In genomic region chr16:28200661-28201060, GRCh38 we compare ENCODE assay signal across 21 cellular contexts. TPM values are rescaled to one million over a fixed set of nuclear protein-coding genes. Genes with fewer than 3 reads are reported as not detected.
DNase-seq lines count a peak whose midpoint lies in the region; ATAC-seq lines count a peak whose summit lies in the region.
"Had no signal": no experiment of that assay in that cellular context is flagged by ENCODE, and none has a peak within 500 bp of the region (broad histone marks: within the 10 kb centered on the region; RNA-seq: fewer than 3 reads in every experiment).

No MANE protein-coding gene starts in this region.

- H3K4me3 Mint-ChIP-seq in T-helper 2 cell treated with Interferon-gamma antibody and Interleukin-4, amounts not matched to agents 5 μg/mL and 100 μg/mL, for 36 hours = no peak overlapping the region
- H3K4me3 Mint-ChIP-seq in CD8-positive, alpha-beta memory T cell = no peak overlapping the region
- no peak overlapping the region for H3K4me3 Mint-ChIP-seq in activated T-helper 2 cell treated with anti-CD3 and anti-CD28 coated beads, Interferon-gamma antibody, Interleukin-2, Interleukin-4, amounts not matched to agents 10 μg/mL and 5 μg/mL and 100 μg/mL, durations not matched to agents 14 hours and 24 hours and 36 hours (ENCODE audit: low read depth)
- peak overlapping the region; percentile 6 to 85 (median 53) for H3K4me3 Mint-ChIP-seq in naive thymus-derived CD8-positive, alpha-beta T cell
- H3K4me3 Mint-ChIP-seq: central memory CD8-positive, alpha-beta T cell had no signal

- H3K27me3 ChIP-seq in CD8-positive, alpha-beta memory T cell (ENCODE audit: insufficient read depth, low read length, poor library complexity, severe bottlenecking) = no peaks in the 10 kb centered on the region
- H3K27me3 ChIP-seq: BLaER1, heart left ventricle had no signal

- no peak overlapping the region for H3K27ac ChIP-seq in CD8-positive, alpha-beta memory T cell (ENCODE audit: low read depth, low read length)
- H3K27ac ChIP-seq: BLaER1, heart left ventricle, KMS-11, prostate gland had no signal

- no peaks in the 10 kb centered on the region for H3K9me3 Mint-ChIP-seq in T-helper 2 cell treated with Interferon-gamma antibody and Interleukin-4, amounts not matched to agents 5 μg/mL and 100 μg/mL, for 36 hours
- H3K9me3 Mint-ChIP-seq in CD8-positive, alpha-beta memory T cell = no peaks in the 10 kb centered on the region
- no peaks in the 10 kb centered on the region for H3K9me3 Mint-ChIP-seq in activated T-helper 2 cell treated with anti-CD3 and anti-CD28 coated beads, Interferon-gamma antibody, Interleukin-2, Interleukin-4, amounts not matched to agents 10 μg/mL and 5 μg/mL and 100 μg/mL, durations not matched to agents 14 hours and 24 hours and 36 hours
- no peaks in the 10 kb centered on the region for H3K9me3 Mint-ChIP-seq in naive thymus-derived CD8-positive, alpha-beta T cell
- H3K9me3 Mint-ChIP-seq: central memory CD8-positive, alpha-beta T cell had no signal

- intact Hi-C loops in activated T-helper 2 cell treated with anti-CD3 and anti-CD28 coated beads, Interferon-gamma antibody, Interleukin-2, Interleukin-4, amounts not matched to agents 10 μg/mL and 5 μg/mL and 100 μg/mL, durations not matched to agents 14 hours and 24 hours and 36 hours (cut with micrococcal nuclease) = no loop called here
- intact Hi-C loops in left ventricle myocardium superior (cut with micrococcal nuclease) = no loop called here

- no peak overlapping the region for H3K4me3 ChIP-seq in CD8-positive, alpha-beta memory T cell (ENCODE audit: low read length)
- H3K4me3 ChIP-seq: BLaER1, heart left ventricle, lung, prostate gland had no signal

- H3K27ac Mint-ChIP-seq in T-helper 2 cell treated with Interferon-gamma antibody and Interleukin-4, amounts not matched to agents 5 μg/mL and 100 μg/mL, for 36 hours = peak overlapping the region; percentile 33
- H3K27ac Mint-ChIP-seq in CD8-positive, alpha-beta memory T cell = peak overlapping the region; percentile 8 to 94 (median 49)
- peak overlapping the region; percentile 26 for H3K27ac Mint-ChIP-seq in activated T-helper 2 cell treated with anti-CD3 and anti-CD28 coated beads, Interferon-gamma antibody, Interleukin-2, Interleukin-4, amounts not matched to agents 10 μg/mL and 5 μg/mL and 100 μg/mL, durations not matched to agents 14 hours and 24 hours and 36 hours
- peak overlapping the region in 8 of 10 donors; percentile 46 to 93 (median 84) for H3K27ac Mint-ChIP-seq in naive thymus-derived CD8-positive, alpha-beta T cell

- H3K36me3 Mint-ChIP-seq in T-helper 2 cell treated with Interferon-gamma antibody and Interleukin-4, amounts not matched to agents 5 μg/mL and 100 μg/mL, for 36 hours (ENCODE audit: low read depth) = peaks cover 37% of the 10 kb centered on the region
- peaks cover 6 to 36% (median 15%) of the 10 kb centered on the region in 3 donors for H3K36me3 Mint-ChIP-seq in CD8-positive, alpha-beta memory T cell
- peaks cover 41% of the 10 kb centered on the region for H3K36me3 Mint-ChIP-seq in activated T-helper 2 cell treated with anti-CD3 and anti-CD28 coated beads, Interferon-gamma antibody, Interleukin-2, Interleukin-4, amounts not matched to agents 10 μg/mL and 5 μg/mL and 100 μg/mL, durations not matched to agents 14 hours and 24 hours and 36 hours (ENCODE audit: low read depth)
- peaks cover 9 to 18% (median 14%) of the 10 kb centered on the region in 3 donors for H3K36me3 Mint-ChIP-seq in naive thymus-derived CD8-positive, alpha-beta T cell

- no peaks in the 10 kb centered on the region for H3K9me3 ChIP-seq in CD8-positive, alpha-beta memory T cell (ENCODE audit: low read length)
- H3K9me3 ChIP-seq: BLaER1, heart left ventricle, prostate gland had no signal

- ATAC-seq in naive thymus-derived CD8-positive, alpha-beta T cell = peak; percentile 12 to 14
- no peak for ATAC-seq in left ventricle myocardium superior
- ATAC-seq: heart left ventricle had no signal

- peaks cover 66% of the 10 kb centered on the region for H3K4me1 ChIP-seq in CD8-positive, alpha-beta memory T cell (ENCODE audit: insufficient read depth, low read length)
- H3K4me1 ChIP-seq: prostate gland had no signal

- CTCF ChIA-PET in CD8-positive, alpha-beta memory T cell (lab: Charles Lee) = interaction anchor here (2.0 kb wide), 1 partner anchor 17 kb away, joined by 6 read pairs; no protein-coding TSS in a partner anchor

- peaks cover 35% of the 10 kb centered on the region for H3K4me1 Mint-ChIP-seq in T-helper 2 cell treated with Interferon-gamma antibody and Interleukin-4, amounts not matched to agents 5 μg/mL and 100 μg/mL, for 36 hours (ENCODE audit: low read depth)
- peaks cover 29 to 48% (median 37%) of the 10 kb centered on the region in 3 donors for H3K4me1 Mint-ChIP-seq in CD8-positive, alpha-beta memory T cell
- peaks cover 35% of the 10 kb centered on the region for H3K4me1 Mint-ChIP-seq in activated T-helper 2 cell treated with anti-CD3 and anti-CD28 coated beads, Interferon-gamma antibody, Interleukin-2, Interleukin-4, amounts not matched to agents 10 μg/mL and 5 μg/mL and 100 μg/mL, durations not matched to agents 14 hours and 24 hours and 36 hours (ENCODE audit: low read depth)
- H3K4me1 Mint-ChIP-seq in naive thymus-derived CD8-positive, alpha-beta T cell = peaks cover 23 to 42% (median 35%) of the 10 kb centered on the region in 4 donors

- DNase-seq in T-helper 2 cell treated with Interferon-gamma antibody and Interleukin-4, amounts not matched to agents 5 μg/mL and 100 μg/mL, for 36 hours (ENCODE audit: low spot score) = no peak
- DNase-seq in T-helper 2 cell (no peak), left ventricle myocardium superior (no peak), dermis blood vessel endothelial cell (no peak)
- no peak for DNase-seq in CD8-positive, alpha-beta memory T cell
- no peak for DNase-seq in activated T-helper 2 cell treated with anti-CD3 and anti-CD28 coated beads, Interferon-gamma antibody, Interleukin-2, Interleukin-4, amounts not matched to agents 10 μg/mL and 5 μg/mL and 100 μg/mL, durations not matched to agents 14 hours and 24 hours and 36 hours (ENCODE audit: low spot score)
- DNase-seq in naive thymus-derived CD8-positive, alpha-beta T cell = no peak
- DNase-seq in stimulated activated CD4-positive, alpha-beta T cell treated with anti-CD3 and anti-CD28 coated beads, Interleukin-12 subunit alpha, Interleukin-12 subunit beta, amount 100 ng/mL, for 4 hours = no peak
- DNase-seq: 8988T; amygdala; DMS53; heart left ventricle; NCI-H1092; NCI-H526 treated with DMSO at 0.1 percent for 48 hours; SHP77 treated with DMSO at 0.1 percent for 48 hours; stimulated activated CD4-positive, alpha-beta T cell treated with anti-CD3 and anti-CD28 coated beads, Interleukin-4, amount 100 ng/mL, for 4 hours had no signal

- peaks cover 43% of the 10 kb centered on the region for H3K36me3 ChIP-seq in CD8-positive, alpha-beta memory T cell (ENCODE audit: insufficient read depth, low read length)
- H3K36me3 ChIP-seq: prostate gland had no signal

- POLR2A ChIA-PET in CD8-positive, alpha-beta memory T cell (lab: Charles Lee) = no interaction called here
- POLR2A ChIA-PET in naive thymus-derived CD8-positive, alpha-beta T cell (lab: Charles Lee) = interaction anchor here (2.2 to 4.3 kb wide), 2 partner anchors 9 to 10 kb away, joined by 8 to 36 read pairs; partner anchors contain the start of gene XPO6

- no peaks in the 10 kb centered on the region for H3K27me3 Mint-ChIP-seq in T-helper 2 cell treated with Interferon-gamma antibody and Interleukin-4, amounts not matched to agents 5 μg/mL and 100 μg/mL, for 36 hours (ENCODE audit: low read depth)
- H3K27me3 Mint-ChIP-seq in CD8-positive, alpha-beta memory T cell = no peaks in the 10 kb centered on the region
- H3K27me3 Mint-ChIP-seq in activated T-helper 2 cell treated with anti-CD3 and anti-CD28 coated beads, Interferon-gamma antibody, Interleukin-2, Interleukin-4, amounts not matched to agents 10 μg/mL and 5 μg/mL and 100 μg/mL, durations not matched to agents 14 hours and 24 hours and 36 hours (ENCODE audit: low read depth) = no peaks in the 10 kb centered on the region
- H3K27me3 Mint-ChIP-seq in naive thymus-derived CD8-positive, alpha-beta T cell = no peaks in the 10 kb centered on the region
- H3K27me3 Mint-ChIP-seq: central memory CD8-positive, alpha-beta T cell had no signal

RNA-seq across cellular contexts. Expression of gene XPO6, which starts 11.1 kb away (rescaled TPM):
- total RNA-seq in CD8-positive, alpha-beta memory T cell = 100 to 1,000 TPM; 228 to 234 TPM
- polyA plus RNA-seq in CD8-positive, alpha-beta memory T cell = 96.8 TPM
- total RNA-seq in activated T-helper 2 cell treated with anti-CD3 and anti-CD28 coated beads, Interferon-gamma antibody, Interleukin-2, Interleukin-4, amounts not matched to agents 10 μg/mL and 5 μg/mL and 100 μg/mL, durations not matched to agents 14 hours and 24 hours and 36 hours = 227 and 230 TPM in 2 replicates
- total RNA-seq in naive thymus-derived CD8-positive, alpha-beta T cell = 100 to 1,000 TPM; 445 to 470 TPM
- polyA plus RNA-seq in naive thymus-derived CD8-positive, alpha-beta T cell = 100 to 1,000 TPM in 1 of 3 donors, 10 to 100 TPM in 2; 90.2 to 109 (median 96.4) TPM
- 25.7 TPM for total RNA-seq in left ventricle myocardium superior
- 89.7 and 112 TPM in 2 replicates for total RNA-seq in dermis blood vessel endothelial cell

Comparison
In these comparisons a context has a peak if more than half of its experiments do, and no peak if none do; other contexts are left out.
1. H3K27ac Mint-ChIP-seq: peak in every context shown above with its lines; median percentile 84 in naive thymus-derived CD8-positive, alpha-beta T cell; 49 in CD8-positive, alpha-beta memory T cell; 33 in T-helper 2 cell treated with Interferon-gamma antibody and Interleukin-4, amounts not matched to agents 5 μg/mL and 100 μg/mL, for 36 hours; 26 in activated T-helper 2 cell treated with anti-CD3 and anti-CD28 coated beads, Interferon-gamma antibody, Interleukin-2, Interleukin-4, amounts not matched to agents 10 μg/mL and 5 μg/mL and 100 μg/mL, durations not matched to agents 14 hours and 24 hours and 36 hours.
2. H3K4me3 Mint-ChIP-seq: peak in naive thymus-derived CD8-positive, alpha-beta T cell (10 of 10); none in T-helper 2 cell treated with Interferon-gamma antibody and Interleukin-4, amounts not matched to agents 5 μg/mL and 100 μg/mL, for 36 hours (single experiment), CD8-positive, alpha-beta memory T cell (0 of 7) and activated T-helper 2 cell treated with anti-CD3 and anti-CD28 coated beads, Interferon-gamma antibody, Interleukin-2, Interleukin-4, amounts not matched to agents 10 μg/mL and 5 μg/mL and 100 μg/mL, durations not matched to agents 14 hours and 24 hours and 36 hours (single experiment).